In the genomic region with DNA sequence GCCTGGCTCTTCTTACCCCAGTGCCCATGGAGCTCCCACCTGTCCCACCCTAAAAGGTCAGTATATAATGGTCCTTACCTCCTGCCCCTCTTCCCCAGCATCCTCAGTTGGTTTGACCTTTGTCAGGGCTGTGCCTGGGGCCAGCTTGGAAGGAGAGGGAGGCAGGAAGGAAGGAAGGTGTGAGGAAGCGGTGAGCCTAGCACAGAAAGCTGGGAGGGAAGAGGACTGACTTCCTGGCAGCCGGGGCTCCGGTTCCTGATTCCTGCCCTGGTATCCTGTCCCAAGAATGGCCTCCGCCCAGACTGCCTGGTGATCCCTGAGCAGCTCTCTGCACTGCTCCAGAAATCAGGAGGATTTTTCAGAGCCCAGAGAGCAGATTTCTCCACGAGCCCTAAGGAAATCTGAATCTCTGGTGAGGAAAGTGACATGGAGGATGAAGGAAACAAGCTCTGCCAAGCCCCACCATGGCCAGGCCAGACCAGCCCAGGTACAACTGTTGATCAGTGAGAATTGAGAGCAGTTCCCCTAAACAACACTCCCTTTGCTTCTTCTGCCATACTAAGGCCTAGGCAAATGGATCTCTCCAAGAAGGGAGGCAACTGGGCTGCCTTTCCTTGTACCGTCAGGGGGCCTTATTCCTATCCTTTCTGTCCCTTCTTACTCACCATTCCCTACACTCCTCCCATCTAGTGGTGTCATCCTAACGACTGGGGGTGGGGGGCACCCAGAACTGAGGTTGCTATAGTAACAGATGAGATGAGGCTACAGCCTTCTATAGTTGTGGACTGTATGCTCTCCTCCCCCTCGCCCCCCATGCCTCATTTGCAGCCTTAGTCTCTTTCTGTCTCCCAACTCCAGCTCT, we compare ENCODE assay signal across 8 cellular contexts. TPM values are rescaled to one million over a fixed set of nuclear protein-coding genes. Genes with fewer than 3 reads are reported as not detected.
DNase-seq lines count a peak whose midpoint lies in the region; ATAC-seq, FAIRE-seq and TF ChIP-seq lines count a peak whose summit lies in the region.

No MANE protein-coding gene starts in this region.

- H3K27me3 ChIP-seq in K562 (ENCODE audit: control insufficient read depth in 2 of 2, insufficient read depth in 2 of 2, low read length in 2 of 2): no peaks in the 10 kb centered on the region
- H3K27me3 ChIP-seq in transverse colon: no peaks in the 10 kb centered on the region

- H3K27me3 Mint-ChIP-seq in activated naive CD4-positive, alpha-beta T cell treated with anti-CD3 and anti-CD28 coated beads for 36 hours (ENCODE audit: low read depth): no peaks in the 10 kb centered on the region
- H3K27me3 Mint-ChIP-seq in mesothelial cell of epicardium (ENCODE audit: low read depth): no peaks in the 10 kb centered on the region

- no peak for DNase-seq in activated naive CD4-positive, alpha-beta T cell treated with anti-CD3 and anti-CD28 coated beads for 36 hours
- DNase-seq in activated naive CD4-positive, alpha-beta T cell (lab: John Stamatoyannopoulos, UW): no peak
- peak in 1 of 4 experiments; percentile 29 for DNase-seq in K562 (ENCODE audit: extremely low read depth in 1 of 4, low spot score in 3 of 4)
- no peak for DNase-seq in mesothelial cell of epicardium (ENCODE audit: low spot score in 2 of 2, unreplicated experiment in 2 of 2)
- no peak for DNase-seq in transverse colon
- no peak for DNase-seq in kidney
- no peak for DNase-seq in activated effector memory CD4-positive, alpha-beta T cell treated with anti-CD3 and anti-CD28 coated beads, Interleukin-2, amount 50 U/mL, for 16 hours
- no peak for DNase-seq in NCI-H524 treated with DMSO at 0.1 percent for 48 hours (lab: John Stamatoyannopoulos, UW)

- BruUV-seq in K562 (replicated peaks; lab: Mats Ljungman, UMichigan): no TSS peak

- POLR2A ChIA-PET in K562 (lab: Yijun Ruan, JAX): interaction anchor here (0.6 to 3.4 kb wide), 8 partner anchors 10 to 200 kb away, joined by 3 to 41 read pairs (median 4); no protein-coding TSS in a partner anchor

- peaks cover 16% of the 10 kb centered on the region for H3K79me2 ChIP-seq in K562 (ENCODE audit: control insufficient read depth, insufficient read depth, low read length)

- ATAC-seq in K562: no peak

- H3K4me3 ChIP-seq in K562 (no peak overlapping the region), transverse colon (no peak overlapping the region), kidney (ENCODE audit: low read length in 2 of 2) (no peak overlapping the region)

- H3K9me1 ChIP-seq in K562 (ENCODE audit: control insufficient read depth, insufficient read depth, low read length): no peaks in the 10 kb centered on the region

- FAIRE-seq in K562 (lab: Jason Lieb, UNC) (no peak), kidney (lab: Jason Lieb, UNC) (no peak)

- H3K4me2 ChIP-seq in K562 (ENCODE audit: insufficient read depth, low read length): no peak overlapping the region

- no peak overlapping the region; the same call in 2 of the 3 replicates for H3K27ac ChIP-seq in K562 (ENCODE audit: extremely low read depth, low read depth, low read length)
- peak overlapping the region in 3 of 4 donors; percentile 18 to 33 (median 28) for H3K27ac ChIP-seq in transverse colon
- H3K27ac ChIP-seq in kidney (ENCODE audit: low read depth in 2 of 2, low read length in 2 of 2): peak overlapping the region in 1 of 2 donors; percentile 44

- CTCF ChIA-PET in activated naive CD4-positive, alpha-beta T cell treated with anti-CD3 and anti-CD28 coated beads for 36 hours (lab: Charles Lee): interaction anchor here (0.5 to 1.4 kb wide), 5 partner anchors 15 to 266 kb away, joined by 3 to 4 read pairs (median 3); no protein-coding TSS in a partner anchor
- CTCF ChIA-PET in K562 (lab: Yijun Ruan, JAX; ENCODE audit: low intra/inter-chr PET ratio): no interaction called here

- H3K4me1 ChIP-seq in K562 (replicated peaks in 1 of 2; ENCODE audit: control insufficient read depth in 2 of 2, insufficient read depth in 2 of 2, low read length in 2 of 2): peaks cover 25 to 30% of the 10 kb centered on the region in 2 experiments
- peaks cover 17 to 57% (median 40%) of the 10 kb centered on the region in 4 donors for H3K4me1 ChIP-seq in transverse colon
- peaks cover 0 to 15% of the 10 kb centered on the region in 2 donors for H3K4me1 ChIP-seq in kidney (ENCODE audit: control insufficient read depth in 1 of 2, insufficient read depth in 1 of 2, low read depth in 1 of 2, low read length in 2 of 2)

- TF ChIP-seq CTCF in K562 (IDR thresholded peaks at IDR 0.05 in 2 of 3, conservative IDR thresholded peaks at IDR 0.05 in 1 of 3; ENCODE audit: insufficient read depth in 2 of 3, low read depth in 1 of 3, low read length in 3 of 3) (no peak), mesothelial cell of epicardium (IDR thresholded peaks at IDR 0.05; ENCODE audit: unreplicated experiment) (no peak), transverse colon (IDR thresholded peaks at IDR 0.05) (no peak), kidney (IDR thresholded peaks at IDR 0.05; ENCODE audit: borderline replicate concordance, extremely low read depth, insufficient read depth) (no peak)

- H3K36me3 Mint-ChIP-seq in activated naive CD4-positive, alpha-beta T cell treated with anti-CD3 and anti-CD28 coated beads for 36 hours (ENCODE audit: low read depth): peaks cover 23% of the 10 kb centered on the region
- peaks cover 12% of the 10 kb centered on the region for H3K36me3 Mint-ChIP-seq in mesothelial cell of epicardium

- TF ChIP-seq EP300 in K562 (IDR thresholded peaks at IDR 0.05; ENCODE audit: low read length) (no peak), transverse colon (IDR thresholded peaks at IDR 0.05; ENCODE audit: low read depth) (no peak)

- H3K36me3 ChIP-seq in K562 (ENCODE audit: control insufficient read depth, insufficient read depth, low read length) (peaks cover 62% of the 10 kb centered on the region; the same call in 2 of the 3 replicates), transverse colon (peaks cover 0 to 6% (median 0%) of the 10 kb centered on the region in 4 donors), kidney (ENCODE audit: control insufficient read depth in 1 of 2, insufficient read depth in 2 of 2, low read length in 2 of 2) (peaks cover 16 to 19% of the 10 kb centered on the region in 2 donors)

- H3K27ac Mint-ChIP-seq in activated naive CD4-positive, alpha-beta T cell treated with anti-CD3 and anti-CD28 coated beads for 36 hours: peak overlapping the region; percentile 48
- H3K27ac Mint-ChIP-seq in mesothelial cell of epicardium: peak overlapping the region; percentile 84

- H3K4me1 Mint-ChIP-seq in activated naive CD4-positive, alpha-beta T cell treated with anti-CD3 and anti-CD28 coated beads for 36 hours (ENCODE audit: low read depth): peaks cover 52% of the 10 kb centered on the region
- H3K4me1 Mint-ChIP-seq in mesothelial cell of epicardium: peaks cover 51% of the 10 kb centered on the region

- H3K4me3 Mint-ChIP-seq in activated naive CD4-positive, alpha-beta T cell treated with anti-CD3 and anti-CD28 coated beads for 36 hours: no peak overlapping the region
- peak overlapping the region; percentile 30 for H3K4me3 Mint-ChIP-seq in mesothelial cell of epicardium

- H3K9me3 ChIP-seq in K562 (replicated peaks; ENCODE audit: control insufficient read depth, insufficient read depth, low read depth, low read length): no peaks in the 10 kb centered on the region
- H3K9me3 ChIP-seq in transverse colon: no peaks in the 10 kb centered on the region
- H3K9me3 ChIP-seq in kidney (ENCODE audit: control insufficient read depth in 1 of 2, low read length in 2 of 2): no peaks in the 10 kb centered on the region

- H3K9me3 Mint-ChIP-seq in activated naive CD4-positive, alpha-beta T cell treated with anti-CD3 and anti-CD28 coated beads for 36 hours: no peaks in the 10 kb centered on the region
- H3K9me3 Mint-ChIP-seq in mesothelial cell of epicardium: no peaks in the 10 kb centered on the region

- TF ChIP-seq POLR2A in K562 (conservative IDR thresholded peaks at IDR 0.05) (no peak), transverse colon (IDR thresholded peaks at IDR 0.05) (no peak)

- no peak for TF ChIP-seq RAD21 in K562 (CRISPR knock-in tag; conservative IDR thresholded peaks at IDR 0.05 in 1 of 2, IDR thresholded peaks at IDR 0.05 in 1 of 2)

- H4K20me1 ChIP-seq in K562 (replicated peaks; ENCODE audit: control insufficient read depth, insufficient read depth, low read length): peaks cover 5% of the 10 kb centered on the region; the same call in 1 of the 2 replicates

- intact Hi-C loops in activated naive CD4-positive, alpha-beta T cell treated with anti-CD3 and anti-CD28 coated beads for 36 hours (cut with micrococcal nuclease): loop anchor here (5.0 kb wide), 1 partner anchor 286 kb away; no protein-coding TSS in a partner anchor
- intact Hi-C loops in K562 (cut with micrococcal nuclease): no loop called here
- intact Hi-C loops in transverse colon (cut with DNase I; ENCODE audit: low total_unique reads): no loop called here
- intact Hi-C loops in kidney (cut with DNase I): no loop called here

- no peak overlapping the region for H2AFZ ChIP-seq in K562 (ENCODE audit: low read depth, low read length)

- WGBS in K562 (ENCODE audit: insufficient coverage, low coverage, missing lambda C conversion rate): 64% methylated on average over 6 of the region's 8 CpGs
- 47 to 73% methylated on average over 3 to 8 of the region's 8 CpGs for WGBS in transverse colon (ENCODE audit: low coverage in 1 of 2), 2 donors

- in situ Hi-C loops in K562 (cut with MboI) (no loop called here), transverse colon (cut with MboI; ENCODE audit: low pct_ligation_motif_present in 1 of 4, low pct_unique_long_range_greater_than_20kb in 1 of 4, low sequenced_read_pairs in 3 of 4) (no loop called here)

- H3K9ac ChIP-seq in K562 (ENCODE audit: insufficient read depth in 1 of 2, low read depth in 2 of 2, low read length in 2 of 2) (peak overlapping the region in 1 of 2 experiments; percentile 6; a peak in 1 of 4 replicates), kidney (ENCODE audit: low read length in 2 of 2) (no peak overlapping the region)

RNA-seq across cellular contexts. Expression of gene PEA15, which starts 3.2 kb away (rescaled TPM):
- 10 to 100 TPM; 34.3 to 42.0 TPM for total RNA-seq in activated naive CD4-positive, alpha-beta T cell treated with anti-CD3 and anti-CD28 coated beads for 36 hours
- 10.6 and 15.9 TPM in 2 replicates for total RNA-seq in K562 (2011; cell fraction: chromatin; rRNA removed; ENCODE audit: low replicate concordance)
- 10.9 and 11.2 TPM in 2 replicates for total RNA-seq in K562 (2011; cell fraction: nucleolus; rRNA removed)
- total RNA-seq in K562 (2011; cell fraction: nucleoplasm; rRNA removed): 16.1 and 27.3 TPM in 2 replicates
- 23.4 and 32.7 TPM in 2 replicates for total RNA-seq in K562 (2014; rRNA removed)
- total RNA-seq in K562 (2014; rRNA removed; fragmentation: Illumina TruSeq; extraction: Trizol): 43.0 and 43.5 TPM in 2 replicates
- 34.4 and 34.8 TPM in 2 replicates for total RNA-seq in K562 (2015; rRNA removed; fragmentation: Illumina TruSeq; extraction: Trizol)
- 32.3 and 35.4 TPM in 2 replicates for total RNA-seq in K562 (2021)
- 78.7 and 139 TPM in 2 replicates for polyA plus RNA-seq in K562 (2011; rRNA removed)
- polyA plus RNA-seq in K562 (2011; cell fraction: cytosol; rRNA removed): 70.2 and 90.8 TPM in 2 replicates
- polyA plus RNA-seq in K562 (2011; cell fraction: nucleus; rRNA removed): 36.1 and 50.9 TPM in 2 replicates
- polyA plus RNA-seq in K562 (2012): 40.4 and 51.5 TPM in 2 replicates
- 155 and 175 TPM in 2 replicates for polyA plus RNA-seq in K562 (2014; fragmentation: Illumina TruSeq; extraction: Trizol)
- 10 to 100 TPM in 1 of 2 experiments, 1 to 10 TPM in 1; 8.2 to 11.9 TPM for polyA plus RNA-seq in K562 (2014; fragmentation: Nextera tagmentation; extraction: Ambion mirVana)
- polyA plus RNA-seq in K562 (2014; rRNA removed): 54.3 and 58.5 TPM in 2 replicates
- 35.0 and 68.8 TPM in 2 replicates for polyA minus RNA-seq in K562 (2011; rRNA and poly(A)+ RNA removed)
- polyA minus RNA-seq in K562 (2011; cell fraction: cytosol; rRNA and poly(A)+ RNA removed): 23.9 and 34.5 TPM in 2 replicates
- polyA minus RNA-seq in K562 (2011; cell fraction: nucleus; rRNA and poly(A)+ RNA removed): 5.3 and 7.7 TPM in 2 replicates
- 37.4 to 42.1 TPM (median 41.2 TPM) in 3 replicates for total RNA-seq in mesothelial cell of epicardium
- total RNA-seq in transverse colon: 10 to 100 TPM; 25.8 to 92.5 (median 27.3) TPM
- total RNA-seq in kidney: 112 TPM
- polyA plus RNA-seq in kidney (ENCODE audit: insufficient read depth, low read depth, low replicate concordance): 143 TPM

RNA-seq across cellular contexts. Expression of gene CASQ1, which starts 18.0 kb away (rescaled TPM):
- total RNA-seq in activated naive CD4-positive, alpha-beta T cell treated with anti-CD3 and anti-CD28 coated beads for 36 hours: not detected
- total RNA-seq in K562 (2011; cell fraction: chromatin; rRNA removed; ENCODE audit: low replicate concordance): not detected in 2 replicates
- total RNA-seq in K562 (2011; cell fraction: nucleolus; rRNA removed): not detected in 2 replicates
- not detected in 2 replicates for total RNA-seq in K562 (2011; cell fraction: nucleoplasm; rRNA removed)
- not detected in 2 replicates for total RNA-seq in K562 (2014; rRNA removed)
- total RNA-seq in K562 (2014; rRNA removed; fragmentation: Illumina TruSeq; extraction: Trizol): not detected in 2 replicates
- not detected in 2 replicates for total RNA-seq in K562 (2015; rRNA removed; fragmentation: Illumina TruSeq; extraction: Trizol)
- not detected in 2 replicates for total RNA-seq in K562 (2021)
- polyA plus RNA-seq in K562 (2011; rRNA removed): not detected in 2 replicates
- not detected in 2 replicates for polyA plus RNA-seq in K562 (2011; cell fraction: cytosol; rRNA removed)
- not detected in 2 replicates for polyA plus RNA-seq in K562 (2011; cell fraction: nucleus; rRNA removed)
- polyA plus RNA-seq in K562 (2012): 0.08 and 0.39 TPM in 2 replicates
- not detected in 2 replicates for polyA plus RNA-seq in K562 (2014; fragmentation: Illumina TruSeq; extraction: Trizol)
- not detected for polyA plus RNA-seq in K562 (2014; fragmentation: Nextera tagmentation; extraction: Ambion mirVana)
- not detected in 2 replicates for polyA plus RNA-seq in K562 (2014; rRNA removed)
- polyA minus RNA-seq in K562 (2011; rRNA and poly(A)+ RNA removed): not detected in 2 replicates
- polyA minus RNA-seq in K562 (2011; cell fraction: cytosol; rRNA and poly(A)+ RNA removed): not detected in 2 replicates
- polyA minus RNA-seq in K562 (2011; cell fraction: nucleus; rRNA and poly(A)+ RNA removed): not detected in 2 replicates
- 0.16 to 0.27 TPM in 2 of 3 replicates, not detected in the other for total RNA-seq in mesothelial cell of epicardium
- total RNA-seq in transverse colon: under 1 TPM in 2 of 4 donors, not detected in 2; 0.55 to 0.95 TPM
- 0.57 TPM for total RNA-seq in kidney
- polyA plus RNA-seq in kidney (ENCODE audit: insufficient read depth, low read depth, low replicate concordance): not detected

RNA-seq across cellular contexts. Expression of gene DCAF8, which starts 53.9 kb away (rescaled TPM):
- total RNA-seq in activated naive CD4-positive, alpha-beta T cell treated with anti-CD3 and anti-CD28 coated beads for 36 hours: 100 to 1,000 TPM; 218 to 226 TPM
- total RNA-seq in K562 (2011; cell fraction: chromatin; rRNA removed; ENCODE audit: low replicate concordance): 485 and 515 TPM in 2 replicates
- 264 and 276 TPM in 2 replicates for total RNA-seq in K562 (2011; cell fraction: nucleolus; rRNA removed)
- 392 and 493 TPM in 2 replicates for total RNA-seq in K562 (2011; cell fraction: nucleoplasm; rRNA removed)
- total RNA-seq in K562 (2014; rRNA removed) (75.7 and 94.4 TPM in 2 replicates), K562 (2014; rRNA removed; fragmentation: Illumina TruSeq; extraction: Trizol) (67.3 and 75.3 TPM in 2 replicates), K562 (2015; rRNA removed; fragmentation: Illumina TruSeq; extraction: Trizol) (77.7 and 81.3 TPM in 2 replicates), K562 (2021) (86.0 and 110 TPM in 2 replicates), mesothelial cell of epicardium (276 to 299 TPM (median 287 TPM) in 3 replicates), transverse colon (100 to 1,000 TPM; 128 to 279 (median 137) TPM), kidney (136 TPM)
- polyA plus RNA-seq in K562 (2011; rRNA removed) (149 and 163 TPM in 2 replicates), K562 (2014; fragmentation: Illumina TruSeq; extraction: Trizol) (91.0 and 94.6 TPM in 2 replicates), K562 (2014; fragmentation: Nextera tagmentation; extraction: Ambion mirVana) (10 to 100 TPM; 11.6 to 19.5 TPM), K562 (2014; rRNA removed) (95.1 and 118 TPM in 2 replicates), kidney (ENCODE audit: insufficient read depth, low read depth, low replicate concordance) (69.6 TPM)
- 70.9 and 90.7 TPM in 2 replicates for polyA plus RNA-seq in K562 (2011; cell fraction: cytosol; rRNA removed)
- 1,126 and 1,145 TPM in 2 replicates for polyA plus RNA-seq in K562 (2011; cell fraction: nucleus; rRNA removed)
- 82.3 and 103 TPM in 2 replicates for polyA plus RNA-seq in K562 (2012)
- polyA minus RNA-seq in K562 (2011; rRNA and poly(A)+ RNA removed): 113 and 120 TPM in 2 replicates
- polyA minus RNA-seq in K562 (2011; cell fraction: cytosol; rRNA and poly(A)+ RNA removed): 30.9 and 45.8 TPM in 2 replicates
- polyA minus RNA-seq in K562 (2011; cell fraction: nucleus; rRNA and poly(A)+ RNA removed): 206 and 317 TPM in 2 replicates

RNA-seq across cellular contexts. Expression of gene ATP1A4, which starts 57.0 kb away (rescaled TPM):
- total RNA-seq in activated naive CD4-positive, alpha-beta T cell treated with anti-CD3 and anti-CD28 coated beads for 36 hours: not detected
- not detected in 2 replicates for total RNA-seq in K562 (2011; cell fraction: chromatin; rRNA removed; ENCODE audit: low replicate concordance)
- not detected in 2 replicates for total RNA-seq in K562 (2011; cell fraction: nucleolus; rRNA removed)
- not detected in 2 replicates for total RNA-seq in K562 (2011; cell fraction: nucleoplasm; rRNA removed)
- total RNA-seq in K562 (2014; rRNA removed): not detected in 2 replicates
- not detected in 2 replicates for total RNA-seq in K562 (2014; rRNA removed; fragmentation: Illumina TruSeq; extraction: Trizol)
- total RNA-seq in K562 (2015; rRNA removed; fragmentation: Illumina TruSeq; extraction: Trizol): not detected in 2 replicates
- not detected in 2 replicates for total RNA-seq in K562 (2021)
- polyA plus RNA-seq in K562 (2011; rRNA removed): not detected in 2 replicates
- polyA plus RNA-seq in K562 (2011; cell fraction: cytosol; rRNA removed): not detected in 2 replicates
- not detected in 2 replicates for polyA plus RNA-seq in K562 (2011; cell fraction: nucleus; rRNA removed)
- polyA plus RNA-seq in K562 (2012): 0.07 TPM in 1 of 2 replicates, not detected in the other
- polyA plus RNA-seq in K562 (2014; fragmentation: Illumina TruSeq; extraction: Trizol): not detected in 2 replicates
- under 1 TPM in 1 of 2 experiments, not detected in 1; 0.07 TPM for polyA plus RNA-seq in K562 (2014; fragmentation: Nextera tagmentation; extraction: Ambion mirVana)
- polyA plus RNA-seq in K562 (2014; rRNA removed): not detected in 2 replicates
- not detected in 2 replicates for polyA minus RNA-seq in K562 (2011; rRNA and poly(A)+ RNA removed)
- not detected in 2 replicates for polyA minus RNA-seq in K562 (2011; cell fraction: cytosol; rRNA and poly(A)+ RNA removed)
- polyA minus RNA-seq in K562 (2011; cell fraction: nucleus; rRNA and poly(A)+ RNA removed): not detected in 2 replicates
- 0.29 to 0.38 TPM (median 0.33 TPM) in 3 replicates for total RNA-seq in mesothelial cell of epicardium
- total RNA-seq in transverse colon: under 1 TPM in 1 of 4 donors, not detected in 3; 0.20 TPM
- 0.19 TPM for total RNA-seq in kidney
- not detected for polyA plus RNA-seq in kidney (ENCODE audit: insufficient read depth, low read depth, low replicate concordance)
